ENCODE assay signal across 1 cellular context in genomic region chr11:20599424-20600346, GRCh38.
A peak's percentile ranks its signal among the peaks of the same experiment; 100 is the strongest.
TF ChIP-seq lines count a peak whose summit lies in the region.

Gene SLC6A5, plus strand, starts transcription at chr11:20599608. Its CDS starts 65 bp downstream, at chr11:20599673.

TF ChIP-seq in WTC11, 78 proteins besides CTCF, POLR2A, EP300 and RAD21 (continued from another document):
- TF ChIP-seq ARID4B (CRISPR knock-in tag; IDR thresholded peaks at IDR 0.05; ENCODE audit: borderline replicate concordance) (peak; percentile 83; the same call in 1 of the 2 replicates), EMX1 (CRISPR knock-in tag; IDR thresholded peaks at IDR 0.05) (no peak), ELF4 (CRISPR knock-in tag; IDR thresholded peaks at IDR 0.05; ENCODE audit: low read depth) (no peak), TEAD4 (CRISPR knock-in tag; IDR thresholded peaks at IDR 0.05) (peak; percentile 81; the same call in 1 of the 2 replicates), ZBTB21 (CRISPR knock-in tag; IDR thresholded peaks at IDR 0.05; ENCODE audit: borderline replicate concordance) (0 out of 2 replicates have a peak, but pooled peaks have one; percentile 19), NR2C2 (CRISPR knock-in tag; IDR thresholded peaks at IDR 0.05) (no peak), MYBL2 (CRISPR knock-in tag; IDR thresholded peaks at IDR 0.05) (0 out of 2 replicates have a peak, but pooled peaks have one; percentile 42)
